In the genomic region with DNA sequence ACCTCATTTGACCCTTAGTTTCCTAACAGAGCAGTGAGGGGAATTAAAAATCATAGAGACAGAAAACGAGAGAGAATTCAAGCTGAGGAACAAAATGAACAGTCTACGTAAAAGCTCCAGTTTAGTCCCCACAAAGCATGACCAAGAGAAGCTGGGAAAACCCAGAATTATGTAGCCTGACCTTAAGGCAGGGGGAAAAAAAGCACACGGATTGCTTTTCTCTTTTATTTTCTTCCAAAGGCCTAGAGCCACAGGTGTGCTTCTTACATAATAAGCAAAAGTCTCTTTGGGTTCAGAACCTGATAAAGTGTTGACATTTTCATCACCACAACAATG, we compare ENCODE assay signal across 8 cellular contexts. TPM values are rescaled to one million over a fixed set of nuclear protein-coding genes. Genes with fewer than 3 reads are reported as not detected.
A peak's percentile ranks its signal among the peaks of the same experiment; 100 is the strongest.
DNase-seq lines count a peak whose midpoint lies in the region; ATAC-seq and TF ChIP-seq lines count a peak whose summit lies in the region.

No MANE protein-coding gene starts in this region.

- H3K9me3 ChIP-seq in DND-41 (ENCODE audit: insufficient read depth, low read length, severe bottlenecking) (no peaks in the 10 kb centered on the region), Peyer's patch (no peaks in the 10 kb centered on the region)

- no peak for TF ChIP-seq POLR2A in Peyer's patch (IDR thresholded peaks at IDR 0.05)

- ATAC-seq in DND-41 (ENCODE audit: insufficient read depth, low read depth) = no peak

- H3K36me3 ChIP-seq in DND-41 (ENCODE audit: insufficient read depth, low read length) = no peaks in the 10 kb centered on the region; the same call in 1 of the 2 replicates
- no peaks in the 10 kb centered on the region for H3K36me3 ChIP-seq in Peyer's patch

- H4K20me1 ChIP-seq in DND-41 (ENCODE audit: insufficient read depth, low read length) = peaks cover 22% of the 10 kb centered on the region

- no peaks in the 10 kb centered on the region for H3K36me3 Mint-ChIP-seq in progenitor cell of endocrine pancreas (ENCODE audit: insufficient read depth)

- peak overlapping the region; percentile 98 for H3K27ac Mint-ChIP-seq in progenitor cell of endocrine pancreas

- H3K4me2 ChIP-seq in DND-41 (ENCODE audit: insufficient read depth, low read length) = peak overlapping the region; percentile 79

- H3K4me3 ChIP-seq in DND-41 (ENCODE audit: low read depth in 1 of 2, low read length in 2 of 2) (peak overlapping the region; percentile 81 to 93), Peyer's patch (peak overlapping the region; percentile 61 to 86 (median 74)), epithelial cell of proximal tubule (ENCODE audit: low read depth, low read length) (peak overlapping the region; percentile 97)

- peak overlapping the region; percentile 94 for H3K4me3 Mint-ChIP-seq in progenitor cell of endocrine pancreas (ENCODE audit: low read depth)

- peaks cover 29% of the 10 kb centered on the region for H3K4me1 Mint-ChIP-seq in progenitor cell of endocrine pancreas (ENCODE audit: low read depth)

- peaks cover 38% of the 10 kb centered on the region for H3K4me1 ChIP-seq in DND-41 (ENCODE audit: insufficient read depth, low read length)
- peaks cover 0 to 35% (median 4%) of the 10 kb centered on the region in 4 donors for H3K4me1 ChIP-seq in Peyer's patch

- no peaks in the 10 kb centered on the region for H3K27me3 Mint-ChIP-seq in progenitor cell of endocrine pancreas

- H3K9ac ChIP-seq in DND-41 (ENCODE audit: low read depth, low read length) = peak overlapping the region; percentile 83

- peak overlapping the region; percentile 83 for H2AFZ ChIP-seq in DND-41 (ENCODE audit: low read depth, low read length)

- no peak for TF ChIP-seq CTCF in DND-41 (IDR thresholded peaks at IDR 0.05; ENCODE audit: borderline replicate concordance, extremely low read depth, low read length, poor library complexity, severe bottlenecking)
- no peak for TF ChIP-seq CTCF in Peyer's patch (IDR thresholded peaks at IDR 0.05)
- no peak for TF ChIP-seq CTCF in epithelial cell of proximal tubule (conservative IDR thresholded peaks at IDR 0.05; ENCODE audit: low read depth, low read length)
- no peak for TF ChIP-seq CTCF in progenitor cell of endocrine pancreas (IDR thresholded peaks at IDR 0.05; ENCODE audit: unreplicated experiment)

- peak overlapping the region; percentile 89 for H3K27ac ChIP-seq in DND-41 (ENCODE audit: low read length)
- H3K27ac ChIP-seq in Peyer's patch = peak overlapping the region; percentile 21 to 79 (median 74)

- DNase-seq in DND-41 (no peak), Peyer's patch (no peak), epithelial cell of proximal tubule (ENCODE audit: low read depth) (no peak), progenitor cell of endocrine pancreas (ENCODE audit: low spot score, unreplicated experiment) (no peak), NCI-H446 treated with DMSO at 0.1 percent for 48 hours (lab: John Stamatoyannopoulos, UW) (no peak), NCI-H187 treated with DMSO at 0.1 percent for 48 hours (lab: John Stamatoyannopoulos, UW) (no peak), NCI-H748 (lab: John Stamatoyannopoulos, UW; ENCODE audit: unreplicated experiment) (no peak), cerebellar nuclear complex (lab: John Stamatoyannopoulos, UW) (no peak)

- H3K79me2 ChIP-seq in DND-41 (ENCODE audit: insufficient read depth, low read length) = peaks cover 52% of the 10 kb centered on the region

- H3K27me3 ChIP-seq in DND-41 (ENCODE audit: insufficient read depth, low read length, poor library complexity) (no peaks in the 10 kb centered on the region), Peyer's patch (no peaks in the 10 kb centered on the region)

- no peaks in the 10 kb centered on the region for H3K9me3 Mint-ChIP-seq in progenitor cell of endocrine pancreas (ENCODE audit: low read depth)

RNA-seq across cellular contexts. Expression of a gene that starts 0.5 kb away (rescaled TPM):
- total RNA-seq in Peyer's patch = 10 to 100 TPM; 28.9 to 61.6 (median 41.6) TPM
- 15.3 and 21.0 TPM in 2 replicates for total RNA-seq in epithelial cell of proximal tubule
- total RNA-seq in progenitor cell of endocrine pancreas = 44.0 and 45.3 TPM in 2 replicates

RNA-seq across cellular contexts. Expression of a gene that starts 22.7 kb away (rescaled TPM):
- total RNA-seq in Peyer's patch (1 to 10 TPM; 3.3 to 4.4 (median 4.1) TPM), epithelial cell of proximal tubule (1.6 and 3.3 TPM in 2 replicates), progenitor cell of endocrine pancreas (7.9 and 9.0 TPM in 2 replicates)

RNA-seq across cellular contexts. Expression of a gene that starts 23.0 kb away (rescaled TPM):
- total RNA-seq in Peyer's patch (100 to 1,000 TPM in 2 of 4 donors, 10 to 100 TPM in 2; 86.5 to 119 (median 106) TPM), epithelial cell of proximal tubule (45.1 and 52.9 TPM in 2 replicates), progenitor cell of endocrine pancreas (65.6 and 69.8 TPM in 2 replicates)
